8 cellular contexts compared by ENCODE assay signal in the genomic region with DNA sequence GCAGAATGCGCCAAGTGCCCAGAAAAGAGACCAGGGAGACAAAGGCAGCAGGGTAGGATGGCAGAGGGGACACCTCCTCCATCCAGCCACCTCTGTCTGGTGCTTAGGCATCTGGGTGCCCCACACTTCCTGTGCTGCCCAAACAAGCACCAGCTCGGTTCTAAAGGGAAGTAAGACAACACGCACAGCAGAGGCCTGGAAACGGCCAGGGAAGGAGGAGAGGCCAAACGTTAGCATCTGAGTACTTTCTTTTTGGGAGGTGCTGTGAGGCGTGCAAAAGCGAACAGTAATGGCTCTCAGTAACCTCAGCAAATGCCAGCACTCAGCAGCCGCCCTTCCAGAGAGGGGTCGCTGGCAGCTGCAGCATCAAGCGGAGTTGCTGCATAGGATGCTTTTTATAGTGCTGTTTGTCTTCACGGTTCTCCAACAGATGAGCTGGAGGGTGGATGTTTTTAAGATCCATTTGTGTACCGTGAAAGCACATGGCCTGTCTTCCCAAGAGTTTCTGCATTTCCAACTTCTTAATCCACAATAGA.
DNase-seq lines count a peak whose midpoint lies in the region; ATAC-seq and TF ChIP-seq lines count a peak whose summit lies in the region.

No MANE protein-coding gene starts in this region.

- no peak overlapping the region for H2BK5ac ChIP-seq in neuronal stem cell (ENCODE audit: low read length)

- no peaks in the 10 kb centered on the region for H3K36me3 ChIP-seq in body of pancreas (replicated peaks in 1 of 2; ENCODE audit: insufficient read depth in 1 of 2, low read depth in 2 of 2)
- H3K36me3 ChIP-seq in neuronal stem cell (replicated peaks in 1 of 2; ENCODE audit: control insufficient read depth in 2 of 2, insufficient read depth in 2 of 2, low read length in 2 of 2): no peaks in the 10 kb centered on the region

- no peaks in the 10 kb centered on the region for H3K9me3 Mint-ChIP-seq in activated T-helper 1 cell treated with anti-CD3 and anti-CD28 coated beads, Interleukin-12 subunit alpha, Interleukin-12 subunit beta, Interleukin-2, Interleukin-4 antibody, amounts not matched to agents 30 ng/mL and 10 ng/mL and 1 ng/mL, durations not matched to agents 14 hours and 24 hours and 36 hours

- H3K4me2 ChIP-seq in neuronal stem cell (ENCODE audit: insufficient read depth, low read length, poor library complexity, severe bottlenecking): no peak overlapping the region

- TF ChIP-seq CTCF in body of pancreas (IDR thresholded peaks at IDR 0.05) (no peak), GM13977 (IDR thresholded peaks at IDR 0.05; ENCODE audit: extremely low read depth, insufficient read depth, missing control alignments) (no peak)

- no peak overlapping the region for H4K8ac ChIP-seq in neuronal stem cell (ENCODE audit: low read depth, low read length)

- no peak for TF ChIP-seq POLR2A in body of pancreas (IDR thresholded peaks at IDR 0.05)

- no peak overlapping the region for H3K23ac ChIP-seq in neuronal stem cell (ENCODE audit: low read depth, low read length, poor library complexity)

- H3K36me3 Mint-ChIP-seq in activated T-helper 1 cell treated with anti-CD3 and anti-CD28 coated beads, Interleukin-12 subunit alpha, Interleukin-12 subunit beta, Interleukin-2, Interleukin-4 antibody, amounts not matched to agents 30 ng/mL and 10 ng/mL and 1 ng/mL, durations not matched to agents 14 hours and 24 hours and 36 hours (ENCODE audit: low read depth): peaks cover 1% of the 10 kb centered on the region

- peaks cover 34% of the 10 kb centered on the region for H3K27me3 Mint-ChIP-seq in activated T-helper 1 cell treated with anti-CD3 and anti-CD28 coated beads, Interleukin-12 subunit alpha, Interleukin-12 subunit beta, Interleukin-2, Interleukin-4 antibody, amounts not matched to agents 30 ng/mL and 10 ng/mL and 1 ng/mL, durations not matched to agents 14 hours and 24 hours and 36 hours (ENCODE audit: insufficient read depth)

- H4K91ac ChIP-seq in neuronal stem cell (ENCODE audit: low read depth, low read length, poor library complexity): no peak overlapping the region

- peaks cover 15% of the 10 kb centered on the region for H3K4me1 ChIP-seq in body of pancreas
- peaks cover 0 to 11% of the 10 kb centered on the region in 2 donors for H3K4me1 ChIP-seq in neuronal stem cell (ENCODE audit: control insufficient read depth in 2 of 2, insufficient read depth in 1 of 2, low read depth in 1 of 2, low read length in 2 of 2)

- no peak overlapping the region for H3K27ac Mint-ChIP-seq in activated T-helper 1 cell treated with anti-CD3 and anti-CD28 coated beads, Interleukin-12 subunit alpha, Interleukin-12 subunit beta, Interleukin-2, Interleukin-4 antibody, amounts not matched to agents 30 ng/mL and 10 ng/mL and 1 ng/mL, durations not matched to agents 14 hours and 24 hours and 36 hours

- DNase-seq in DMS79 (lab: John Stamatoyannopoulos, UW) (peak; percentile 43), body of pancreas (peak in 1 of 4 donors; percentile 46), neuronal stem cell (ENCODE audit: low spot score) (no peak), 8988T (no peak), GM13977 (ENCODE audit: low spot score) (no peak)
- no peak for DNase-seq in activated T-helper 1 cell treated with anti-CD3 and anti-CD28 coated beads, Interleukin-12 subunit alpha, Interleukin-12 subunit beta, Interleukin-2, Interleukin-4 antibody, amounts not matched to agents 30 ng/mL and 10 ng/mL and 1 ng/mL, durations not matched to agents 14 hours and 24 hours and 36 hours (ENCODE audit: low spot score)

- H2AK5ac ChIP-seq in neuronal stem cell (ENCODE audit: low read depth, low read length): no peak overlapping the region

- no peak overlapping the region for H3K4me3 Mint-ChIP-seq in activated T-helper 1 cell treated with anti-CD3 and anti-CD28 coated beads, Interleukin-12 subunit alpha, Interleukin-12 subunit beta, Interleukin-2, Interleukin-4 antibody, amounts not matched to agents 30 ng/mL and 10 ng/mL and 1 ng/mL, durations not matched to agents 14 hours and 24 hours and 36 hours

- H3K4me1 Mint-ChIP-seq in activated T-helper 1 cell treated with anti-CD3 and anti-CD28 coated beads, Interleukin-12 subunit alpha, Interleukin-12 subunit beta, Interleukin-2, Interleukin-4 antibody, amounts not matched to agents 30 ng/mL and 10 ng/mL and 1 ng/mL, durations not matched to agents 14 hours and 24 hours and 36 hours (ENCODE audit: low read depth): peaks cover 28% of the 10 kb centered on the region

- H3K27ac ChIP-seq in body of pancreas: peak overlapping the region in 3 of 4 donors; percentile 65 to 68 (median 67)
- no peak overlapping the region for H3K27ac ChIP-seq in neuronal stem cell (replicated peaks; ENCODE audit: low read length)

- H3K9ac ChIP-seq in neuronal stem cell (ENCODE audit: low read depth, low read length, poor library complexity): no peak overlapping the region

- peak overlapping the region; percentile 59 for H2BK15ac ChIP-seq in neuronal stem cell (ENCODE audit: low read length)

- no peak overlapping the region for H3K14ac ChIP-seq in neuronal stem cell (ENCODE audit: low read length)

- in situ Hi-C loops in GM13977 (cut with MboI; ENCODE audit: low pct_unique_long_range_greater_than_20kb, low sequenced_read_pairs, unreplicated experiment): loop anchor here (25.0 kb wide), 1 partner anchor 899 kb away; no protein-coding TSS in a partner anchor

- ATAC-seq in HG03432 (IDR thresholded peaks at IDR 0.05; ENCODE audit: unreplicated experiment): peak; percentile 42
- peak; percentile 15 for ATAC-seq in body of pancreas
- no peak for ATAC-seq in SK-N-SH treated with all-trans-retinoic acid at 6 μM for 48 hours

- no peak overlapping the region for H3K4ac ChIP-seq in neuronal stem cell (ENCODE audit: low read length)

- no peaks in the 10 kb centered on the region for H3K9me3 ChIP-seq in body of pancreas
- no peaks in the 10 kb centered on the region for H3K9me3 ChIP-seq in neuronal stem cell (replicated peaks in 1 of 2; ENCODE audit: control insufficient read depth in 2 of 2, insufficient read depth in 1 of 2, low read depth in 1 of 2, low read length in 2 of 2)

- H2BK120ac ChIP-seq in neuronal stem cell (ENCODE audit: low read depth, low read length): no peak overlapping the region

- H3K4me3 ChIP-seq in body of pancreas: no peak overlapping the region
- H3K4me3 ChIP-seq in neuronal stem cell (ENCODE audit: low read length in 2 of 2): no peak overlapping the region

- peak overlapping the region; percentile 68 for H3K18ac ChIP-seq in neuronal stem cell (ENCODE audit: low read length)

- no peaks in the 10 kb centered on the region for H3K27me3 ChIP-seq in body of pancreas
- no peaks in the 10 kb centered on the region for H3K27me3 ChIP-seq in neuronal stem cell (ENCODE audit: control insufficient read depth in 3 of 3, insufficient read depth in 3 of 3, low read depth in 1 of 3, low read length in 3 of 3)

- intact Hi-C loops in body of pancreas (cut with DNase I): no loop called here
- intact Hi-C loops in activated T-helper 1 cell treated with anti-CD3 and anti-CD28 coated beads, Interleukin-12 subunit alpha, Interleukin-12 subunit beta, Interleukin-2, Interleukin-4 antibody, amounts not matched to agents 30 ng/mL and 10 ng/mL and 1 ng/mL, durations not matched to agents 14 hours and 24 hours and 36 hours (cut with micrococcal nuclease): no loop called here

- WGBS in body of pancreas, 2 donors: 45 to 62% methylated on average over 12 of the region's 12 CpGs
- no CpG with 5 or more reads among the region's 12 CpGs for WGBS in neuronal stem cell (ENCODE audit: extremely low coverage in 2 of 2, insufficient read length in 2 of 2, insufficient replicate concordance in 1 of 2), 2 donors

- H2AFZ ChIP-seq in neuronal stem cell (ENCODE audit: low read length): no peak overlapping the region

- peak overlapping the region; percentile 46 for H2BK12ac ChIP-seq in neuronal stem cell (ENCODE audit: low read length)

- H3K79me1 ChIP-seq in neuronal stem cell (ENCODE audit: low read depth, low read length): no peaks in the 10 kb centered on the region

TF ChIP-seq in SK-N-SH treated with all-trans-retinoic acid at 6 μM for 48 hours, 23 proteins besides CTCF, POLR2A, EP300 and RAD21 (continues in another document):
- TF ChIP-seq, protein P1, sequence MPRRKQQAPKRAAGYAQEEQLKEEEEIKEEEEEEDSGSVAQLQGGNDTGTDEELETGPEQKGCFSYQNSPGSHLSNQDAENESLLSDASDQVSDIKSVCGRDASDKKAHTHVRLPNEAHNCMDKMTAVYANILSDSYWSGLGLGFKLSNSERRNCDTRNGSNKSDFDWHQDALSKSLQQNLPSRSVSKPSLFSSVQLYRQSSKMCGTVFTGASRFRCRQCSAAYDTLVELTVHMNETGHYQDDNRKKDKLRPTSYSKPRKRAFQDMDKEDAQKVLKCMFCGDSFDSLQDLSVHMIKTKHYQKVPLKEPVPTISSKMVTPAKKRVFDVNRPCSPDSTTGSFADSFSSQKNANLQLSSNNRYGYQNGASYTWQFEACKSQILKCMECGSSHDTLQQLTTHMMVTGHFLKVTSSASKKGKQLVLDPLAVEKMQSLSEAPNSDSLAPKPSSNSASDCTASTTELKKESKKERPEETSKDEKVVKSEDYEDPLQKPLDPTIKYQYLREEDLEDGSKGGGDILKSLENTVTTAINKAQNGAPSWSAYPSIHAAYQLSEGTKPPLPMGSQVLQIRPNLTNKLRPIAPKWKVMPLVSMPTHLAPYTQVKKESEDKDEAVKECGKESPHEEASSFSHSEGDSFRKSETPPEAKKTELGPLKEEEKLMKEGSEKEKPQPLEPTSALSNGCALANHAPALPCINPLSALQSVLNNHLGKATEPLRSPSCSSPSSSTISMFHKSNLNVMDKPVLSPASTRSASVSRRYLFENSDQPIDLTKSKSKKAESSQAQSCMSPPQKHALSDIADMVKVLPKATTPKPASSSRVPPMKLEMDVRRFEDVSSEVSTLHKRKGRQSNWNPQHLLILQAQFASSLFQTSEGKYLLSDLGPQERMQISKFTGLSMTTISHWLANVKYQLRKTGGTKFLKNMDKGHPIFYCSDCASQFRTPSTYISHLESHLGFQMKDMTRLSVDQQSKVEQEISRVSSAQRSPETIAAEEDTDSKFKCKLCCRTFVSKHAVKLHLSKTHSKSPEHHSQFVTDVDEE (CRISPR knock-in tag; IDR thresholded peaks at IDR 0.05): no peak
- TF ChIP-seq GLIS3 (CRISPR knock-in tag; IDR thresholded peaks at IDR 0.05) (no peak), ZNF70 (CRISPR knock-in tag; IDR thresholded peaks at IDR 0.05) (no peak), ZFP30 (CRISPR knock-in tag; IDR thresholded peaks at IDR 0.05) (no peak), PPARA (CRISPR knock-in tag; IDR thresholded peaks at IDR 0.05; ENCODE audit: borderline replicate concordance) (no peak)
